Comparison of ENCODE assay signal across 9 cellular contexts in the genomic region with DNA sequence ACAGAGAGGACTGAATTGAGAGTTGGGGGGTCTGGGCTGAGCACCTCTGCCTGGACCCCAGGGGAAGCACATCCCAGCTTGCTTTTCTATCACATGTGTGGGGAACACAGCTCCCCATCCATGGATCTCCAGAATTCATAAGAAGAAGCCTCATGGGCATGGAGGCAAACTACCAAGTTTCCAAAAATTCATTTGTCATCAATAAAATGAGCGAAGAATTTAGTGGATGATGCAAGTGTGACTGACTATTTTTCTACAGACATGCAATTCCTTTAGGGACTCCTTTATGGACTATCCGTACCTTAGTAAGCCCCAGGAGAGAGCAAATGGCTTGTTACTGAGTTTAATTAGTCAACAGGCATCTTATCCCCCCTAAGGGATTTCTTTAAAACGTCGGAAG. TPM values are rescaled to one million over a fixed set of nuclear protein-coding genes. Genes with fewer than 3 reads are reported as not detected.
"Had no signal": no experiment of that assay in that cellular context is flagged by ENCODE, and none has a peak within 500 bp of the region (broad histone marks: within the 10 kb centered on the region; RNA-seq: fewer than 3 reads in every experiment).

No MANE protein-coding gene starts in this region.

- FAIRE-seq: G401.6, GM12878, GM12891, GM12892, GM18507, GM19239 had no signal

- H3K4me3 ChIP-seq: GM12878 had no signal

- DNase-seq: GDM1, GF-D8 had no signal

RNA-seq across cellular contexts. Expression of a gene that starts 33.1 kb away (rescaled TPM):
- total RNA-seq: G401 had no signal
